In genomic region chr2:151025816-151026215, GRCh38 we compare ENCODE assay signal across 3 cellular contexts.
"Had no signal": no experiment of that assay in that cellular context is flagged by ENCODE, and none has a peak within 500 bp of the region (broad histone marks: within the 10 kb centered on the region; RNA-seq: fewer than 3 reads in every experiment).

No MANE protein-coding gene starts in this region.

- DNase-seq: GDM1, GF-D8 had no signal

- H3K4me3 ChIP-seq: GM12878 had no signal
